29 cellular contexts compared by ENCODE assay signal in the genomic region with DNA sequence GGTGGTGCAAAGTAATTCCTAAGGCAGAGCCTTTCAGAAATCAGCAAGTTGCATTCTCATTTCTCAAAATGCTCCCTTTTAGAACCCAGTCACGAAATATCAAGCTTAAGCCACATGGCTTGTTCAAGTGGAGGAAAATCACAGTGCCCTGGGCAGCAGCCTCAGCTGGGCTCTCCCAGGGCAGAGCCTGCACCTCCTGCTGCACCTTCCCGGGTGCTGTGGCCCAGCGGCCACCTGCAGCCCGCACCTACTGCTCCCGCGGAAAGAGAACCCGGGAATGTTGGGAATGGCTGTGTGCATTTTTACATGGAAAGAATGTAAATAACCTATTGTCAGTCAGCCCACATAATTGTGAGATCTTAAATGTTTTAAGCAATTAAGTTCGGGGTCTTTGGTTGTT.
"Had no signal": no experiment of that assay in that cellular context is flagged by ENCODE, and none has a peak within 500 bp of the region (broad histone marks: within the 10 kb centered on the region; RNA-seq: fewer than 3 reads in every experiment).

No MANE protein-coding gene starts in this region.

- H3K9me3 Mint-ChIP-seq: mesothelial cell of epicardium had no signal

- H3K4me3 ChIP-seq: colonic mucosa, esophagus squamous epithelium, heart right ventricle, lung, mucosa of descending colon, psoas muscle, sigmoid colon, stomach, thyroid gland, vagina had no signal

- H3K9me3 ChIP-seq: colonic mucosa, esophagus squamous epithelium, mucosa of descending colon, psoas muscle, thyroid gland, vagina had no signal

- H3K27ac ChIP-seq: colonic mucosa, esophagus squamous epithelium, heart right ventricle, neutrophil, psoas muscle, sigmoid colon, stomach, thyroid gland, vagina had no signal

- DNase-seq: colonic mucosa; effector memory CD4-positive, alpha-beta T cell; erythroblast; esophagus squamous epithelium; foreskin melanocyte; glutamatergic neuron; heart right ventricle; hippocampal formation; kidney; mucosa of descending colon; naive B cell; psoas muscle; right cardiac atrium; sigmoid colon; stimulated activated CD4-positive, alpha-beta T cell treated with anti-CD3 and anti-CD28 coated beads, Interleukin-2, amount 100 ng/mL, for 24 hours; stimulated activated CD4-positive, alpha-beta T cell treated with anti-CD3 and anti-CD28 coated beads, Interleukin-4, amount 100 ng/mL, for 24 hours; stimulated activated naive CD4-positive, alpha-beta T cell treated with Interleukin-2 at 50 U/mL for 16 hours; stomach; thyroid gland had no signal

- H3K27me3 Mint-ChIP-seq: dendritic cell treated with granulocyte-macrophage colony-stimulating factor and Interleukin-4, amounts not matched to agents 40 ng/mL and 50 ng/mL, for 4 days; memory B cell; naive B cell; natural killer cell treated with Interleukin-12 subunit alpha and Interleukin-12 subunit beta and Interleukin-15 and Interleukin-18, amount 100 ng/mL, for 72 hours had no signal

- H3K27me3 ChIP-seq: colonic mucosa, esophagus squamous epithelium, heart right ventricle, neutrophil, sigmoid colon, stomach, thyroid gland, vagina had no signal

- ATAC-seq: heart right ventricle; left lobe of liver; mucosa of descending colon; natural killer cell treated with Interleukin-12 subunit alpha and Interleukin-12 subunit beta and Interleukin-15 and Interleukin-18, amount 100 ng/mL, for 72 hours; psoas muscle; right cardiac atrium; stimulated activated effector memory CD8-positive, alpha-beta T cell treated with anti-CD3 and anti-CD28 coated beads, Interleukin-12 subunit alpha, Interleukin-12 subunit beta, amount 100 ng/mL, for 72 hours had no signal

- H3K27ac Mint-ChIP-seq: dendritic cell treated with granulocyte-macrophage colony-stimulating factor and Interleukin-4, amounts not matched to agents 40 ng/mL and 50 ng/mL, for 4 days; memory B cell; mesothelial cell of epicardium; naive B cell; natural killer cell treated with Interleukin-12 subunit alpha and Interleukin-12 subunit beta and Interleukin-15 and Interleukin-18, amount 100 ng/mL, for 72 hours; stimulated activated effector memory CD8-positive, alpha-beta T cell treated with anti-CD3 and anti-CD28 coated beads, Interleukin-12 subunit alpha, Interleukin-12 subunit beta, amount 100 ng/mL, for 72 hours had no signal

- H3K36me3 ChIP-seq: colonic mucosa, esophagus squamous epithelium, heart right ventricle, neutrophil, sigmoid colon, stomach, thyroid gland, vagina had no signal

- H3K4me1 Mint-ChIP-seq: memory B cell; mesothelial cell of epicardium; naive B cell; neural crest cell; stimulated activated effector memory CD8-positive, alpha-beta T cell treated with anti-CD3 and anti-CD28 coated beads, Interleukin-12 subunit alpha, Interleukin-12 subunit beta, amount 100 ng/mL, for 72 hours had no signal

- H3K4me3 Mint-ChIP-seq: dendritic cell treated with granulocyte-macrophage colony-stimulating factor and Interleukin-4, amounts not matched to agents 40 ng/mL and 50 ng/mL, for 4 days; memory B cell; mesothelial cell of epicardium; naive B cell; natural killer cell treated with Interleukin-12 subunit alpha and Interleukin-12 subunit beta and Interleukin-15 and Interleukin-18, amount 100 ng/mL, for 72 hours; neural crest cell; stimulated activated effector memory CD8-positive, alpha-beta T cell treated with anti-CD3 and anti-CD28 coated beads, Interleukin-12 subunit alpha, Interleukin-12 subunit beta, amount 100 ng/mL, for 72 hours had no signal

- H3K36me3 Mint-ChIP-seq: memory B cell; mesothelial cell of epicardium; naive B cell; natural killer cell treated with Interleukin-12 subunit alpha and Interleukin-12 subunit beta and Interleukin-15 and Interleukin-18, amount 100 ng/mL, for 72 hours; stimulated activated effector memory CD8-positive, alpha-beta T cell treated with anti-CD3 and anti-CD28 coated beads, Interleukin-12 subunit alpha, Interleukin-12 subunit beta, amount 100 ng/mL, for 72 hours had no signal

- H3K4me1 ChIP-seq: colonic mucosa, esophagus squamous epithelium, heart right ventricle, psoas muscle, sigmoid colon, stomach, thyroid gland, vagina had no signal
